ENCODE assay signal across 12 cellular contexts in the genomic region with DNA sequence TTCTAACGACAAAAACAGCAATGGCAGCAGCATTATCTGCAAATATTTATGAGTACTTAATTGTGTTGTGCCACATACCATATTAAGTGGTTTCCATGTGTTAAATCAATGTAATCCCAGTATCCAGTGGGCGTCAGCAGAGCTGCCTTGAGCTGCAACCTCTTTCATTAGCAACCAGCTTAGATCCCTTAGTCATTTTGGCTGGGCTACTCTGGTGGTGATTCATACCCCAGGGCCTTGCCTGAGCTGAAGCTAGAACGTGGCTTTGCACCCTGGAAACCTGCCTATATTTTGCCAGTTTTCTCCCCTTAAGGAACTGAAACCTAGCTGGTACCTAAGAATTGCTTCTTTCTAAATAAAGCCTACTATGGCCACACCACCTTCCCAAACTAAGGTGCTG.
A peak's percentile ranks its signal among the peaks of the same experiment; 100 is the strongest.
DNase-seq lines count a peak whose midpoint lies in the region; ATAC-seq and TF ChIP-seq lines count a peak whose summit lies in the region.
"Had no signal": no experiment of that assay in that cellular context is flagged by ENCODE, and none has a peak within 500 bp of the region (broad histone marks: within the 10 kb centered on the region; RNA-seq: fewer than 3 reads in every experiment).

No MANE protein-coding gene starts in this region.

- no peak for TF ChIP-seq POLR2A in adrenal gland (IDR thresholded peaks at IDR 0.05)

- H3K27ac ChIP-seq in adrenal gland = no peak overlapping the region
- H3K27ac ChIP-seq: coronary artery, neutrophil, thyroid gland had no signal

- peak in 1 of 2 donors; percentile 88 for ATAC-seq in left cardiac atrium
- ATAC-seq in Right ventricle myocardium inferior = no peak
- no peak for ATAC-seq in GM21619 (IDR thresholded peaks at IDR 0.05; ENCODE audit: unreplicated experiment)

- no peaks in the 10 kb centered on the region for H3K9me3 ChIP-seq in adrenal gland (replicated peaks in 1 of 3)
- H3K9me3 ChIP-seq: neutrophil, thyroid gland had no signal

- H3K4me1 ChIP-seq in adrenal gland (replicated peaks in 1 of 2) = no peaks in the 10 kb centered on the region
- H3K4me1 ChIP-seq: thyroid gland had no signal

- intact Hi-C loops in left cardiac atrium (cut with DNase I) = no loop called here
- intact Hi-C loops in Right ventricle myocardium inferior (cut with DNase I) = no loop called here
- intact Hi-C loops in adrenal gland (cut with DNase I) = no loop called here

- no peaks in the 10 kb centered on the region for H3K27me3 ChIP-seq in adrenal gland
- H3K27me3 ChIP-seq: neutrophil, thyroid gland had no signal

- WGBS in adrenal gland, 4 donors = 48 to 61% (median 52%) methylated on average over 3 of the region's 3 CpGs

- H3K4me3 ChIP-seq in adrenal gland = no peak overlapping the region
- H3K4me3 ChIP-seq: coronary artery, thyroid gland had no signal

- DNase-seq in left cardiac atrium (peak; percentile 24), Right ventricle myocardium inferior (ENCODE audit: missing footprints) (no peak), adrenal gland (peak in 6 of 7 donors; percentile 17 to 58 (median 33)), hepatic stellate cell (ENCODE audit: low spot score) (peak; percentile 18), NCI-H146 treated with DMSO at 0.1 percent for 48 hours (lab: John Stamatoyannopoulos, UW; ENCODE audit: unreplicated experiment) (no peak), SIG-M5 treated with dmso at 0.1 percent for 504 hours (lab: John Stamatoyannopoulos, UW; ENCODE audit: unreplicated experiment) (no peak), NCI-H187 treated with DMSO at 0.1 percent for 48 hours (lab: John Stamatoyannopoulos, UW) (no peak)
- DNase-seq: NCI-H774, thyroid gland had no signal

- TF ChIP-seq CTCF in adrenal gland (IDR thresholded peaks at IDR 0.05) = no peak

- H3K36me3 ChIP-seq in adrenal gland (replicated peaks in 1 of 2) = no peaks in the 10 kb centered on the region
- H3K36me3 ChIP-seq: neutrophil, thyroid gland had no signal

Comparison
In these comparisons a context has a peak if more than half of its experiments do, and no peak if none do; other contexts are left out.
1. DNase-seq: peak in left cardiac atrium (single experiment), adrenal gland (6 of 7) and hepatic stellate cell (single experiment); none in Right ventricle myocardium inferior (single experiment), NCI-H146 treated with DMSO at 0.1 percent for 48 hours (single experiment), SIG-M5 treated with dmso at 0.1 percent for 504 hours (single experiment) and NCI-H187 treated with DMSO at 0.1 percent for 48 hours (single experiment).